In genomic region chr11:111765320-111765983, GRCh38 we compare ENCODE assay signal across 8 cellular contexts.
DNase-seq lines count a peak whose midpoint lies in the region; ATAC-seq and TF ChIP-seq lines count a peak whose summit lies in the region.

No MANE protein-coding gene starts in this region.

- ATAC-seq in GM18867 (IDR thresholded peaks at IDR 0.05; ENCODE audit: unreplicated experiment): peak; percentile 44
- ATAC-seq in HG03108 (IDR thresholded peaks at IDR 0.05; ENCODE audit: unreplicated experiment): peak; percentile 27

- no peak for TF ChIP-seq CTCF in VCaP (conservative IDR thresholded peaks at IDR 0.05)
- no peak for TF ChIP-seq CTCF in parathyroid adenoma (IDR thresholded peaks at IDR 0.05)

- peak overlapping the region; percentile 86 for H3K27ac ChIP-seq in VCaP
- H3K27ac ChIP-seq in parathyroid adenoma: peak overlapping the region; percentile 90

- H3K79me2 ChIP-seq in parathyroid adenoma: peaks cover 2% of the 10 kb centered on the region

- H3K4me1 ChIP-seq in parathyroid adenoma: peaks cover 4% of the 10 kb centered on the region

- peak overlapping the region; percentile 21 for H3K9ac ChIP-seq in parathyroid adenoma

- H3K4me3 ChIP-seq in parathyroid adenoma (ENCODE audit: low read depth, low read length): peak overlapping the region; percentile 76

- DNase-seq in AG08396 (ENCODE audit: low spot score) (peak; percentile 52), globus pallidus (ENCODE audit: low spot score) (peak; percentile 28), T1000 (lab: John Stamatoyannopoulos, UW) (no peak), NOMO-1 treated with DMSO at 0.1 percent for 48 hours (lab: John Stamatoyannopoulos, UW; ENCODE audit: unreplicated experiment) (no peak)

- H2AFZ ChIP-seq in parathyroid adenoma: peak overlapping the region; percentile 85

- no peaks in the 10 kb centered on the region for H3K36me3 ChIP-seq in parathyroid adenoma (ENCODE audit: control insufficient read depth, insufficient read depth, low read length)

- H3K9me3 ChIP-seq in parathyroid adenoma (ENCODE audit: control insufficient read depth, low read length): no peaks in the 10 kb centered on the region

- no peaks in the 10 kb centered on the region for H3K27me3 ChIP-seq in parathyroid adenoma (ENCODE audit: control insufficient read depth, insufficient read depth, low read length)

- H3K4me2 ChIP-seq in parathyroid adenoma (ENCODE audit: low read length): peak overlapping the region; percentile 59

Comparison
In these comparisons a context has a peak if more than half of its experiments do, and no peak if none do; other contexts are left out.
1. DNase-seq: peak in AG08396 (single experiment) and globus pallidus (single experiment); none in T1000 (single experiment) and NOMO-1 treated with DMSO at 0.1 percent for 48 hours (single experiment).